Comparison of ENCODE assay signal across 9 cellular contexts in the genomic region with DNA sequence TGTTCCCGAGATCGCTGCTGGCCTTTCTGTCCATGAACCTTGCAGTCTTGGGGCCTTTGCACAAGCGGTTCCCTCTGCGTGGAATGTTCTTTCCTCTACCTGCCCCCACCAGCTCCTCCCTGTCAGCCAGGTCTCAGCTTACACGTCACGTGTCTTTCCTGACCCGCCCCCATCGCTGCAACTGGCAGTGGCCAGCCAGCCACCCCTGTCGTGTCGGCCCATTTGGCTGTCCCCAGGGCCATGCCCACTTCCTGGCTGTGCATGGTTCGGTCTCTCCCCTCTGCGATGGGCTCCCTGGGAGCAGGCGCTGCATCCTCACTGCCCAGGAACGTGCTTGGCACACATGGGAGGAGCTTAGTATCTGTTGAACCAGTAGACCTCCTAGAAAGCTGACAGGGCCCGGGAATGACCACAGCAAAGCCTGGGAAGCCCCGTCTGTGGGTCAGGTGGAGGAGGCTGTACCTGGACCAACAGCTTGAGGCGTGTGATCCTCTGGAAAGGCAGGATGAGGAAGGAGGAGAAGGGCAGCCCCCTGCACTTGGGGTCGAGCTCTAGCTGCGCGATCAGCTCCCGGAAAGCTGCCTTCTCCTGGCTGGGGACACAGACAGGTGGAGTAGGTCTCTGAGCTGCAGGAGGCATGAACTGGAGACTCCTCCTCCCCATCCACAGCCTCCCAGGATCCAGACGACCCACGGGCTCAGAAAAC. TPM values are rescaled to one million over a fixed set of nuclear protein-coding genes. Genes with fewer than 3 reads are reported as not detected.
DNase-seq lines count a peak whose midpoint lies in the region; ATAC-seq and FAIRE-seq lines count a peak whose summit lies in the region.
"Had no signal": no experiment of that assay in that cellular context is flagged by ENCODE, and none has a peak within 500 bp of the region (broad histone marks: within the 10 kb centered on the region; RNA-seq: fewer than 3 reads in every experiment).

No MANE protein-coding gene starts in this region.

- POLR2A ChIA-PET in activated naive CD8-positive, alpha-beta T cell treated with anti-CD3 and anti-CD28 coated beads, Interleukin-2, amount 10 ng/mL, durations not matched to agents 7 days and 5 days (lab: Charles Lee) = no interaction called here

- no peak overlapping the region for H3K27ac Mint-ChIP-seq in activated naive CD8-positive, alpha-beta T cell treated with anti-CD3 and anti-CD28 coated beads, Interleukin-2, amount 10 ng/mL, durations not matched to agents 7 days and 5 days
- no peak overlapping the region for H3K27ac Mint-ChIP-seq in activated naive CD8-positive, alpha-beta T cell treated with anti-CD3 and anti-CD28 coated beads, Interleukin-2, amount 50 U/mL, for 24 hours
- no peak overlapping the region for H3K27ac Mint-ChIP-seq in activated T-helper 17 cell treated with anti-CD3 and anti-CD28 coated beads, Interleukin-2, amount 50 U/mL, for 72 hours
- H3K27ac Mint-ChIP-seq: CD4-positive, alpha-beta memory T cell had no signal

- H3K36me3 Mint-ChIP-seq in activated naive CD8-positive, alpha-beta T cell treated with anti-CD3 and anti-CD28 coated beads, Interleukin-2, amount 10 ng/mL, durations not matched to agents 7 days and 5 days = no peaks in the 10 kb centered on the region
- H3K36me3 Mint-ChIP-seq in activated naive CD8-positive, alpha-beta T cell treated with anti-CD3 and anti-CD28 coated beads, Interleukin-2, amount 50 U/mL, for 24 hours (ENCODE audit: low read depth) = no peaks in the 10 kb centered on the region
- H3K36me3 Mint-ChIP-seq in activated T-helper 17 cell treated with anti-CD3 and anti-CD28 coated beads, Interleukin-2, amount 50 U/mL, for 72 hours (ENCODE audit: low read depth) = no peaks in the 10 kb centered on the region
- H3K36me3 Mint-ChIP-seq: CD4-positive, alpha-beta memory T cell had no signal

- peak; percentile 97 for FAIRE-seq in urothelium cell line (lab: Jason Lieb, UNC)

- DNase-seq in activated naive CD8-positive, alpha-beta T cell treated with anti-CD3 and anti-CD28 coated beads, Interleukin-2, amount 10 ng/mL, durations not matched to agents 7 days and 5 days = peak; percentile 17
- no peak for DNase-seq in activated naive CD8-positive, alpha-beta T cell treated with anti-CD3 and anti-CD28 coated beads, Interleukin-2, amount 50 U/mL, for 24 hours
- DNase-seq in iris pigment epithelial cell (ENCODE audit: low read depth) = peak; percentile 35
- peak; percentile 79 for DNase-seq in urothelium cell line (ENCODE audit: low spot score)
- DNase-seq in GM19240 (ENCODE audit: insufficient read length, low spot score) = no peak

- H3K9me3 Mint-ChIP-seq in activated naive CD8-positive, alpha-beta T cell treated with anti-CD3 and anti-CD28 coated beads, Interleukin-2, amount 10 ng/mL, durations not matched to agents 7 days and 5 days = no peaks in the 10 kb centered on the region
- no peaks in the 10 kb centered on the region for H3K9me3 Mint-ChIP-seq in activated naive CD8-positive, alpha-beta T cell treated with anti-CD3 and anti-CD28 coated beads, Interleukin-2, amount 50 U/mL, for 24 hours
- no peaks in the 10 kb centered on the region for H3K9me3 Mint-ChIP-seq in activated T-helper 17 cell treated with anti-CD3 and anti-CD28 coated beads, Interleukin-2, amount 50 U/mL, for 72 hours
- H3K9me3 Mint-ChIP-seq: CD4-positive, alpha-beta memory T cell had no signal

- no peak overlapping the region for H3K4me3 Mint-ChIP-seq in activated naive CD8-positive, alpha-beta T cell treated with anti-CD3 and anti-CD28 coated beads, Interleukin-2, amount 10 ng/mL, durations not matched to agents 7 days and 5 days
- H3K4me3 Mint-ChIP-seq in activated naive CD8-positive, alpha-beta T cell treated with anti-CD3 and anti-CD28 coated beads, Interleukin-2, amount 50 U/mL, for 24 hours = no peak overlapping the region
- no peak overlapping the region for H3K4me3 Mint-ChIP-seq in activated T-helper 17 cell treated with anti-CD3 and anti-CD28 coated beads, Interleukin-2, amount 50 U/mL, for 72 hours

- peaks cover 3% of the 10 kb centered on the region for H3K27me3 Mint-ChIP-seq in activated naive CD8-positive, alpha-beta T cell treated with anti-CD3 and anti-CD28 coated beads, Interleukin-2, amount 10 ng/mL, durations not matched to agents 7 days and 5 days
- peaks cover 24% of the 10 kb centered on the region for H3K27me3 Mint-ChIP-seq in activated naive CD8-positive, alpha-beta T cell treated with anti-CD3 and anti-CD28 coated beads, Interleukin-2, amount 50 U/mL, for 24 hours
- H3K27me3 Mint-ChIP-seq in activated T-helper 17 cell treated with anti-CD3 and anti-CD28 coated beads, Interleukin-2, amount 50 U/mL, for 72 hours = peaks cover 19% of the 10 kb centered on the region

- H3K4me1 Mint-ChIP-seq in activated naive CD8-positive, alpha-beta T cell treated with anti-CD3 and anti-CD28 coated beads, Interleukin-2, amount 10 ng/mL, durations not matched to agents 7 days and 5 days = peaks cover 3% of the 10 kb centered on the region
- peaks cover 2% of the 10 kb centered on the region for H3K4me1 Mint-ChIP-seq in activated naive CD8-positive, alpha-beta T cell treated with anti-CD3 and anti-CD28 coated beads, Interleukin-2, amount 50 U/mL, for 24 hours
- H3K4me1 Mint-ChIP-seq in activated T-helper 17 cell treated with anti-CD3 and anti-CD28 coated beads, Interleukin-2, amount 50 U/mL, for 72 hours = no peaks in the 10 kb centered on the region

- no peak for ATAC-seq in activated naive CD8-positive, alpha-beta T cell treated with anti-CD3 and anti-CD28 coated beads, Interleukin-2, amount 10 ng/mL, durations not matched to agents 7 days and 5 days (ENCODE audit: low read depth)
- ATAC-seq in activated naive CD8-positive, alpha-beta T cell treated with anti-CD3 and anti-CD28 coated beads, Interleukin-2, amount 50 U/mL, for 24 hours = no peak
- peak; percentile 14 for ATAC-seq in activated T-helper 17 cell treated with anti-CD3 and anti-CD28 coated beads, Interleukin-2, amount 50 U/mL, for 72 hours (replicated peaks)
- ATAC-seq in GM21786 (IDR thresholded peaks at IDR 0.05; ENCODE audit: unreplicated experiment) (no peak), HG03039 (IDR thresholded peaks at IDR 0.05; ENCODE audit: unreplicated experiment) (no peak)

RNA-seq across cellular contexts. Expression of gene SNORC, which starts 21.0 kb away (rescaled TPM):
- 1 to 10 TPM; 1.5 to 2.1 TPM for total RNA-seq in activated naive CD8-positive, alpha-beta T cell treated with anti-CD3 and anti-CD28 coated beads, Interleukin-2, amount 10 ng/mL, durations not matched to agents 7 days and 5 days
- total RNA-seq in activated T-helper 17 cell treated with anti-CD3 and anti-CD28 coated beads, Interleukin-2, amount 50 U/mL, for 72 hours = 1 to 10 TPM; 2.0 to 3.1 TPM

Comparison
In these comparisons a context has a peak if more than half of its experiments do, and no peak if none do; other contexts are left out.
1. DNase-seq: peak in activated naive CD8-positive, alpha-beta T cell treated with anti-CD3 and anti-CD28 coated beads, Interleukin-2, amount 10 ng/mL, durations not matched to agents 7 days and 5 days (single experiment), iris pigment epithelial cell (single experiment) and urothelium cell line (single experiment); none in activated naive CD8-positive, alpha-beta T cell treated with anti-CD3 and anti-CD28 coated beads, Interleukin-2, amount 50 U/mL, for 24 hours (single experiment) and GM19240 (single experiment).